Comparison of ENCODE assay signal across 8 cellular contexts in genomic region chr7:139016931-139017511, GRCh38. TPM values are rescaled to one million over a fixed set of nuclear protein-coding genes. Genes with fewer than 3 reads are reported as not detected.
DNase-seq lines count a peak whose midpoint lies in the region; ATAC-seq and TF ChIP-seq lines count a peak whose summit lies in the region.

No MANE protein-coding gene starts in this region.

- peaks cover 15% of the 10 kb centered on the region; the same call in 2 of the 3 replicates for H3K4me1 Mint-ChIP-seq in GM23338
- peaks cover 13% of the 10 kb centered on the region for H3K4me1 Mint-ChIP-seq in activated T-helper 2 cell treated with anti-CD3 and anti-CD28 coated beads, Interferon-gamma antibody, Interleukin-2, Interleukin-4, amounts not matched to agents 10 μg/mL and 5 μg/mL and 100 μg/mL, durations not matched to agents 14 hours and 24 hours and 36 hours (ENCODE audit: low read depth)

- no peak overlapping the region for H4K91ac ChIP-seq in trophoblast cell (ENCODE audit: low read depth, low read length)

- no peak overlapping the region for H3K18ac ChIP-seq in trophoblast cell (ENCODE audit: low read length)

- no peak overlapping the region for H3K4me3 Mint-ChIP-seq in GM23338
- no peak overlapping the region for H3K4me3 Mint-ChIP-seq in activated T-helper 2 cell treated with anti-CD3 and anti-CD28 coated beads, Interferon-gamma antibody, Interleukin-2, Interleukin-4, amounts not matched to agents 10 μg/mL and 5 μg/mL and 100 μg/mL, durations not matched to agents 14 hours and 24 hours and 36 hours (ENCODE audit: low read depth)

- H3K4me2 ChIP-seq in GM23338: no peak overlapping the region
- H3K4me2 ChIP-seq in Loucy (ENCODE audit: low read depth, low read length, poor library complexity, severe bottlenecking): no peak overlapping the region
- no peak overlapping the region for H3K4me2 ChIP-seq in trophoblast cell (ENCODE audit: low read length)

- H3K36me3 Mint-ChIP-seq in GM23338 (ENCODE audit: low read depth): peaks cover 4% of the 10 kb centered on the region; the same call in 2 of the 3 replicates
- H3K36me3 Mint-ChIP-seq in activated T-helper 2 cell treated with anti-CD3 and anti-CD28 coated beads, Interferon-gamma antibody, Interleukin-2, Interleukin-4, amounts not matched to agents 10 μg/mL and 5 μg/mL and 100 μg/mL, durations not matched to agents 14 hours and 24 hours and 36 hours (ENCODE audit: low read depth): peaks cover 17% of the 10 kb centered on the region

- H3K14ac ChIP-seq in trophoblast cell (ENCODE audit: low read length): no peak overlapping the region

- no peak overlapping the region for H3K27ac ChIP-seq in GM23338 (ENCODE audit: low read depth)
- no peak overlapping the region for H3K27ac ChIP-seq in trophoblast cell (ENCODE audit: low read depth, low read length)
- H3K27ac ChIP-seq in uterus: no peak overlapping the region

- H4K8ac ChIP-seq in trophoblast cell (ENCODE audit: low read depth, low read length): no peak overlapping the region

- no peaks in the 10 kb centered on the region for H3K36me3 ChIP-seq in GM23338 (ENCODE audit: insufficient read depth)
- no peaks in the 10 kb centered on the region for H3K36me3 ChIP-seq in Loucy (ENCODE audit: insufficient read depth, low read length)
- H3K36me3 ChIP-seq in trophoblast cell (ENCODE audit: control insufficient read depth in 1 of 2, insufficient read depth in 2 of 2, low read length in 2 of 2): no peaks in the 10 kb centered on the region
- no peaks in the 10 kb centered on the region for H3K36me3 ChIP-seq in uterus

- no peak overlapping the region for H3K27ac Mint-ChIP-seq in GM23338
- H3K27ac Mint-ChIP-seq in activated T-helper 2 cell treated with anti-CD3 and anti-CD28 coated beads, Interferon-gamma antibody, Interleukin-2, Interleukin-4, amounts not matched to agents 10 μg/mL and 5 μg/mL and 100 μg/mL, durations not matched to agents 14 hours and 24 hours and 36 hours: no peak overlapping the region

- no peaks in the 10 kb centered on the region; the same call in 1 of the 2 replicates for H4K20me1 ChIP-seq in GM23338 (replicated peaks; ENCODE audit: insufficient read depth)
- H4K20me1 ChIP-seq in Loucy (ENCODE audit: insufficient read depth, low read length, poor library complexity, severe bottlenecking): no peaks in the 10 kb centered on the region

- peak; percentile 89 for ATAC-seq in GM23338

- H3K9me3 ChIP-seq in Loucy (ENCODE audit: insufficient read depth, low read depth, low read length) (no peaks in the 10 kb centered on the region), trophoblast cell (ENCODE audit: insufficient read depth, low read depth, low read length) (no peaks in the 10 kb centered on the region), uterus (no peaks in the 10 kb centered on the region)

- H2AFZ ChIP-seq in GM23338 (no peak overlapping the region), Loucy (ENCODE audit: low read length) (0 out of 2 replicates have a peak overlapping the region, but pooled peaks have one; percentile 68), trophoblast cell (ENCODE audit: insufficient read depth, low read length, poor library complexity) (no peak overlapping the region)

- no peaks in the 10 kb centered on the region for H3K9me3 Mint-ChIP-seq in GM23338
- no peaks in the 10 kb centered on the region for H3K9me3 Mint-ChIP-seq in activated T-helper 2 cell treated with anti-CD3 and anti-CD28 coated beads, Interferon-gamma antibody, Interleukin-2, Interleukin-4, amounts not matched to agents 10 μg/mL and 5 μg/mL and 100 μg/mL, durations not matched to agents 14 hours and 24 hours and 36 hours

- DNase-seq in GDM1 (lab: John Stamatoyannopoulos, UW) (peak; percentile 46), GM23338 (ENCODE audit: low spot score) (peak; percentile 79), SHP77 (lab: John Stamatoyannopoulos, UW) (peak; percentile 69 to 71), foreskin melanocyte (peak; percentile 64), trophoblast cell (peak; percentile 29 to 62), uterus (peak; percentile 37 to 38)
- DNase-seq in activated T-helper 2 cell treated with anti-CD3 and anti-CD28 coated beads, Interferon-gamma antibody, Interleukin-2, Interleukin-4, amounts not matched to agents 10 μg/mL and 5 μg/mL and 100 μg/mL, durations not matched to agents 14 hours and 24 hours and 36 hours (ENCODE audit: low spot score): peak; percentile 47

- H3K4ac ChIP-seq in trophoblast cell (ENCODE audit: low read depth, low read length): no peak overlapping the region

- H3F3A ChIP-seq in GM23338 (replicated peaks; ENCODE audit: low read depth) (0 out of 2 replicates have a peak, but pooled peaks cover 5% of the 10 kb centered on the region), Loucy (ENCODE audit: low read depth) (no peaks in the 10 kb centered on the region)

- H3K9me2 ChIP-seq in GM23338 (ENCODE audit: insufficient read depth) (no peaks in the 10 kb centered on the region), Loucy (replicated peaks; ENCODE audit: low read depth, low read length) (no peaks in the 10 kb centered on the region)

- H3K4me1 ChIP-seq in GM23338 (ENCODE audit: insufficient read depth) (no peaks in the 10 kb centered on the region; the same call in 1 of the 2 replicates), Loucy (ENCODE audit: insufficient read depth, low read length, poor library complexity, severe bottlenecking) (no peaks in the 10 kb centered on the region), trophoblast cell (ENCODE audit: control insufficient read depth in 1 of 2, insufficient read depth in 2 of 2, low read length in 2 of 2) (no peaks in the 10 kb centered on the region), uterus (no peaks in the 10 kb centered on the region)

- H3K9ac ChIP-seq in Loucy (ENCODE audit: low read depth, low read length, poor library complexity, severe bottlenecking) (no peak overlapping the region), trophoblast cell (ENCODE audit: low read length) (no peak overlapping the region)

- H3K4me3 ChIP-seq in GM23338 (no peak overlapping the region), Loucy (ENCODE audit: low read length, poor library complexity, severe bottlenecking) (no peak overlapping the region), trophoblast cell (ENCODE audit: low read depth, low read length) (no peak overlapping the region), uterus (no peak overlapping the region)

- no peak overlapping the region for H2BK12ac ChIP-seq in trophoblast cell (ENCODE audit: low read length)

- intact Hi-C loops in activated T-helper 2 cell treated with anti-CD3 and anti-CD28 coated beads, Interferon-gamma antibody, Interleukin-2, Interleukin-4, amounts not matched to agents 10 μg/mL and 5 μg/mL and 100 μg/mL, durations not matched to agents 14 hours and 24 hours and 36 hours (cut with micrococcal nuclease): loop anchor here (1.0 kb wide), 1 partner anchor 58 kb away; no protein-coding TSS in a partner anchor
- intact Hi-C loops in uterus (cut with DNase I; ENCODE audit: low total_unique reads): no loop called here

- no peak overlapping the region for H2BK120ac ChIP-seq in trophoblast cell (ENCODE audit: insufficient read depth, low read length, poor library complexity)

- H4K12ac ChIP-seq in trophoblast cell (ENCODE audit: low read depth, low read length): no peak overlapping the region

- H3K79me2 ChIP-seq in GM23338 (replicated peaks; ENCODE audit: insufficient read depth) (no peaks in the 10 kb centered on the region), Loucy (ENCODE audit: insufficient read depth, low read length) (no peaks in the 10 kb centered on the region), trophoblast cell (ENCODE audit: control insufficient read depth, insufficient read depth, low read length, poor library complexity) (no peaks in the 10 kb centered on the region)

- no peak for TF ChIP-seq POLR2A in uterus (IDR thresholded peaks at IDR 0.05)

- TF ChIP-seq CTCF in GM23338 (conservative IDR thresholded peaks at IDR 0.05; ENCODE audit: low read depth in 2 of 2) (peak; percentile 64 to 83), Loucy (conservative IDR thresholded peaks at IDR 0.05; ENCODE audit: low read length) (peak; percentile 80), uterus (IDR thresholded peaks at IDR 0.05) (peak; percentile 39 to 56 (median 48))

- peaks cover 14% of the 10 kb centered on the region for H3K27me3 Mint-ChIP-seq in GM23338 (ENCODE audit: insufficient read depth, low read depth, poor library complexity)
- H3K27me3 Mint-ChIP-seq in activated T-helper 2 cell treated with anti-CD3 and anti-CD28 coated beads, Interferon-gamma antibody, Interleukin-2, Interleukin-4, amounts not matched to agents 10 μg/mL and 5 μg/mL and 100 μg/mL, durations not matched to agents 14 hours and 24 hours and 36 hours (ENCODE audit: low read depth): peaks cover 15% of the 10 kb centered on the region

- H2BK5ac ChIP-seq in trophoblast cell (ENCODE audit: low read depth, low read length, poor library complexity): no peak overlapping the region

- H3K27me3 ChIP-seq in GM23338 (ENCODE audit: insufficient read depth) (no peaks in the 10 kb centered on the region), Loucy (ENCODE audit: insufficient read depth, low read length, poor library complexity, severe bottlenecking) (no peaks in the 10 kb centered on the region), trophoblast cell (ENCODE audit: insufficient read depth, low read length) (no peaks in the 10 kb centered on the region), uterus (no peaks in the 10 kb centered on the region)

- WGBS in trophoblast cell (ENCODE audit: extremely low coverage, insufficient coverage, insufficient read length): no CpG with 5 or more reads among the region's 7 CpGs

- no peaks in the 10 kb centered on the region for H3K79me1 ChIP-seq in trophoblast cell (ENCODE audit: low read length)

- no peak overlapping the region for H2AK5ac ChIP-seq in trophoblast cell (ENCODE audit: low read length)

- H3K23ac ChIP-seq in trophoblast cell (ENCODE audit: low read length): no peak overlapping the region

RNA-seq across cellular contexts. Expression of gene ZC3HAV1L, which starts 18.8 kb away (rescaled TPM):
- total RNA-seq in GM23338 (2014; rRNA removed; shearing (Covaris generic)): 10.1 and 11.3 TPM in 2 replicates
- 2.0 and 2.1 TPM in 2 replicates for polyA plus RNA-seq in GM23338 (2016; fragmentation: Nextera tagmentation; extraction: Ambion mirVana)
- total RNA-seq in activated T-helper 2 cell treated with anti-CD3 and anti-CD28 coated beads, Interferon-gamma antibody, Interleukin-2, Interleukin-4, amounts not matched to agents 10 μg/mL and 5 μg/mL and 100 μg/mL, durations not matched to agents 14 hours and 24 hours and 36 hours: 38.2 and 39.4 TPM in 2 replicates
- 8.0 and 8.2 TPM in 2 replicates for polyA plus RNA-seq in trophoblast cell (2013)
- 10 to 100 TPM in 3 of 4 donors, 1 to 10 TPM in 1; 10.0 to 73.0 (median 31.9) TPM for total RNA-seq in uterus

RNA-seq across cellular contexts. Expression of gene KIAA1549, which starts 35.8 kb away (rescaled TPM):
- 11.6 and 13.5 TPM in 2 replicates for total RNA-seq in GM23338 (2014; rRNA removed; shearing (Covaris generic))
- 3.6 TPM in 2 replicates for polyA plus RNA-seq in GM23338 (2016; fragmentation: Nextera tagmentation; extraction: Ambion mirVana)
- 1.3 TPM in 2 replicates for total RNA-seq in activated T-helper 2 cell treated with anti-CD3 and anti-CD28 coated beads, Interferon-gamma antibody, Interleukin-2, Interleukin-4, amounts not matched to agents 10 μg/mL and 5 μg/mL and 100 μg/mL, durations not matched to agents 14 hours and 24 hours and 36 hours
- polyA plus RNA-seq in trophoblast cell (2013): 19.0 and 19.5 TPM in 2 replicates
- 1 to 10 TPM; 1.2 to 8.6 (median 3.8) TPM for total RNA-seq in uterus
